In genomic region chr5:15524712-15525111, GRCh38 we compare ENCODE assay signal across 37 cellular contexts. TPM values are rescaled to one million over a fixed set of nuclear protein-coding genes. Genes with fewer than 3 reads are reported as not detected.
"Had no signal": no experiment of that assay in that cellular context is flagged by ENCODE, and none has a peak within 500 bp of the region (broad histone marks: within the 10 kb centered on the region; RNA-seq: fewer than 3 reads in every experiment).

No MANE protein-coding gene starts in this region.

- H3K27me3 Mint-ChIP-seq: activated B cell treated with CpG ODN at 0.5 μM for 24 hours; activated CD4-positive, alpha-beta memory T cell treated with anti-CD3 and anti-CD28 coated beads for 36 hours; activated CD4-positive, alpha-beta T cell treated with anti-CD3 and anti-CD28 coated beads for 36 hours; activated CD4-positive, alpha-beta T cell treated with anti-CD3 and anti-CD28 coated beads, Interleukin-2, amount 10 ng/mL, durations not matched to agents 24 days and 14 days; activated CD8-positive, alpha-beta memory T cell treated with anti-CD3 and anti-CD28 coated beads, Interleukin-2, amount 10 ng/mL, durations not matched to agents 7 days and 5 days; activated naive CD4-positive, alpha-beta T cell treated with anti-CD3 and anti-CD28 coated beads, Interleukin-2, amount 50 U/mL, for 24 hours; activated naive CD8-positive, alpha-beta T cell treated with anti-CD3 and anti-CD28 coated beads for 36 hours; activated naive CD8-positive, alpha-beta T cell treated with anti-CD3 and anti-CD28 coated beads, Interleukin-2, amount 50 U/mL, for 24 hours; dendritic cell treated with granulocyte-macrophage colony-stimulating factor and Interleukin-4, amounts not matched to agents 40 ng/mL and 50 ng/mL, for 4 days; T-helper 17 cell had no signal

- H3K4me1 Mint-ChIP-seq: activated B cell treated with CpG ODN at 0.5 μM for 24 hours; activated CD4-positive, alpha-beta T cell treated with anti-CD3 and anti-CD28 coated beads for 36 hours; activated CD4-positive, alpha-beta T cell treated with anti-CD3 and anti-CD28 coated beads, Interleukin-2, amount 10 ng/mL, durations not matched to agents 24 days and 14 days; activated CD8-positive, alpha-beta memory T cell treated with anti-CD3 and anti-CD28 coated beads, Interleukin-2, amount 10 ng/mL, durations not matched to agents 7 days and 5 days; activated naive CD4-positive, alpha-beta T cell treated with anti-CD3 and anti-CD28 coated beads, Interleukin-2, amount 50 U/mL, for 24 hours; activated naive CD8-positive, alpha-beta T cell treated with anti-CD3 and anti-CD28 coated beads for 36 hours; activated naive CD8-positive, alpha-beta T cell treated with anti-CD3 and anti-CD28 coated beads, Interleukin-2, amount 50 U/mL, for 24 hours; endodermal cell; T-helper 17 cell had no signal

- H3K27ac Mint-ChIP-seq: activated B cell treated with CpG ODN at 0.5 μM for 24 hours; activated CD4-positive, alpha-beta memory T cell treated with anti-CD3 and anti-CD28 coated beads for 36 hours; activated CD4-positive, alpha-beta T cell treated with anti-CD3 and anti-CD28 coated beads for 36 hours; activated CD4-positive, alpha-beta T cell treated with anti-CD3 and anti-CD28 coated beads, Interleukin-2, amount 10 ng/mL, durations not matched to agents 24 days and 14 days; activated CD8-positive, alpha-beta memory T cell treated with anti-CD3 and anti-CD28 coated beads, Interleukin-2, amount 10 ng/mL, durations not matched to agents 7 days and 5 days; activated CD8-positive, alpha-beta T cell treated with anti-CD3 and anti-CD28 coated beads, Interleukin-2, amount 10 ng/mL, durations not matched to agents 7 days and 5 days; activated naive CD4-positive, alpha-beta T cell treated with anti-CD3 and anti-CD28 coated beads for 36 hours; activated naive CD4-positive, alpha-beta T cell treated with anti-CD3 and anti-CD28 coated beads, Interleukin-2, amount 50 U/mL, for 24 hours; activated naive CD8-positive, alpha-beta T cell treated with anti-CD3 and anti-CD28 coated beads for 36 hours; activated naive CD8-positive, alpha-beta T cell treated with anti-CD3 and anti-CD28 coated beads, Interleukin-2, amount 50 U/mL, for 24 hours; activated T-helper 1 cell treated with anti-CD3 and anti-CD28 coated beads, Interleukin-12 subunit alpha, Interleukin-12 subunit beta, Interleukin-2, Interleukin-4 antibody, amounts not matched to agents 30 ng/mL and 10 ng/mL and 1 ng/mL, durations not matched to agents 14 hours and 24 hours and 36 hours; activated T-helper 2 cell treated with anti-CD3 and anti-CD28 coated beads, Interferon-gamma antibody, Interleukin-2, Interleukin-4, amounts not matched to agents 10 μg/mL and 5 μg/mL and 100 μg/mL, durations not matched to agents 14 hours and 24 hours and 36 hours; dendritic cell treated with granulocyte-macrophage colony-stimulating factor and Interleukin-4, amounts not matched to agents 40 ng/mL and 50 ng/mL, for 4 days; endodermal cell; T-helper 17 cell; T-helper 2 cell treated with Interferon-gamma antibody and Interleukin-4, amounts not matched to agents 5 μg/mL and 100 μg/mL, for 36 hours had no signal

- H3K4me3 Mint-ChIP-seq: activated B cell treated with CpG ODN at 0.5 μM for 24 hours; activated CD4-positive, alpha-beta memory T cell treated with anti-CD3 and anti-CD28 coated beads for 36 hours; activated CD4-positive, alpha-beta T cell treated with anti-CD3 and anti-CD28 coated beads for 36 hours; activated CD4-positive, alpha-beta T cell treated with anti-CD3 and anti-CD28 coated beads, Interleukin-2, amount 10 ng/mL, durations not matched to agents 24 days and 14 days; activated CD8-positive, alpha-beta memory T cell treated with anti-CD3 and anti-CD28 coated beads, Interleukin-2, amount 10 ng/mL, durations not matched to agents 7 days and 5 days; activated CD8-positive, alpha-beta T cell treated with anti-CD3 and anti-CD28 coated beads, Interleukin-2, amount 10 ng/mL, durations not matched to agents 7 days and 5 days; activated naive CD4-positive, alpha-beta T cell treated with anti-CD3 and anti-CD28 coated beads for 36 hours; activated naive CD4-positive, alpha-beta T cell treated with anti-CD3 and anti-CD28 coated beads, Interleukin-2, amount 50 U/mL, for 24 hours; activated naive CD8-positive, alpha-beta T cell treated with anti-CD3 and anti-CD28 coated beads for 36 hours; activated naive CD8-positive, alpha-beta T cell treated with anti-CD3 and anti-CD28 coated beads, Interleukin-2, amount 50 U/mL, for 24 hours; activated T-helper 1 cell treated with anti-CD3 and anti-CD28 coated beads, Interleukin-12 subunit alpha, Interleukin-12 subunit beta, Interleukin-2, Interleukin-4 antibody, amounts not matched to agents 30 ng/mL and 10 ng/mL and 1 ng/mL, durations not matched to agents 14 hours and 24 hours and 36 hours; dendritic cell treated with granulocyte-macrophage colony-stimulating factor and Interleukin-4, amounts not matched to agents 40 ng/mL and 50 ng/mL, for 4 days; endodermal cell; T-helper 17 cell; T-helper 2 cell treated with Interferon-gamma antibody and Interleukin-4, amounts not matched to agents 5 μg/mL and 100 μg/mL, for 36 hours had no signal

- H3K4me1 ChIP-seq: body of pancreas, foreskin keratinocyte had no signal

- DNase-seq: activated B cell treated with CpG ODN at 0.5 μM for 24 hours; activated CD4-positive, alpha-beta memory T cell treated with anti-CD3 and anti-CD28 coated beads for 36 hours; activated CD4-positive, alpha-beta T cell treated with anti-CD3 and anti-CD28 coated beads for 36 hours; activated CD4-positive, alpha-beta T cell treated with anti-CD3 and anti-CD28 coated beads, Interleukin-2, amount 10 ng/mL, durations not matched to agents 24 days and 14 days; activated CD8-positive, alpha-beta memory T cell treated with anti-CD3 and anti-CD28 coated beads, Interleukin-2, amount 10 ng/mL, durations not matched to agents 7 days and 5 days; activated CD8-positive, alpha-beta memory T cell treated with anti-CD3 and anti-CD28 coated beads, Interleukin-2, amount 50 U/mL, for 4 hours; activated CD8-positive, alpha-beta T cell treated with anti-CD3 and anti-CD28 coated beads, Interleukin-2, amount 10 ng/mL, durations not matched to agents 7 days and 5 days; activated effector memory CD4-positive, alpha-beta T cell treated with anti-CD3 and anti-CD28 coated beads, Interleukin-2, amount 50 U/mL, for 16 hours; activated naive CD4-positive, alpha-beta T cell treated with anti-CD3 and anti-CD28 coated beads for 36 hours; activated naive CD8-positive, alpha-beta T cell treated with anti-CD3 and anti-CD28 coated beads for 36 hours; activated naive CD8-positive, alpha-beta T cell treated with anti-CD3 and anti-CD28 coated beads, Interleukin-2, amount 50 U/mL, for 24 hours; activated T-cell treated with anti-CD3 and anti-CD28 coated beads, Interleukin-2, amount 50 U/mL, for 1 hour; activated T-cell treated with anti-CD3 and anti-CD28 coated beads, Interleukin-2, amount 50 U/mL, for 48 hours; adrenal gland; amygdala; aorta; body of pancreas; cerebellar nuclear complex; effector memory CD4-positive, alpha-beta T cell; endodermal cell; foreskin keratinocyte; gastrocnemius medialis; heart right ventricle; T-helper 1 cell; T-helper 17 cell; T1000; WERI-Rb-1 had no signal

- ATAC-seq: activated CD4-positive, alpha-beta T cell treated with anti-CD3 and anti-CD28 coated beads for 36 hours; activated CD4-positive, CD25-positive, alpha-beta regulatory T cell treated with anti-CD3 and anti-CD28 coated beads, Interleukin-2, amount 50 U/mL, for 24 hours; activated CD8-positive, alpha-beta memory T cell treated with anti-CD3 and anti-CD28 coated beads, Interleukin-2, amount 10 ng/mL, durations not matched to agents 7 days and 5 days; activated CD8-positive, alpha-beta T cell treated with anti-CD3 and anti-CD28 coated beads, Interleukin-2, amount 10 ng/mL, durations not matched to agents 7 days and 5 days; activated naive CD8-positive, alpha-beta T cell treated with anti-CD3 and anti-CD28 coated beads, Interleukin-2, amount 50 U/mL, for 24 hours; body of pancreas; esophagus mucosa; foreskin keratinocyte; gastrocnemius medialis; heart right ventricle; T-helper 17 cell had no signal

- H3K9me3 ChIP-seq: adrenal gland, body of pancreas, gastrocnemius medialis, heart right ventricle had no signal

- H3K4me3 ChIP-seq: adrenal gland, body of pancreas, coronary artery, dorsolateral prefrontal cortex, gastrocnemius medialis, heart right ventricle had no signal

- H3K36me3 ChIP-seq: adrenal gland, gastrocnemius medialis, WERI-Rb-1 had no signal

- H3K27me3 ChIP-seq: adrenal gland, body of pancreas, dorsolateral prefrontal cortex, foreskin keratinocyte, gastrocnemius medialis, heart right ventricle had no signal

- H3K9me3 Mint-ChIP-seq: activated naive CD4-positive, alpha-beta T cell treated with anti-CD3 and anti-CD28 coated beads, Interleukin-2, amount 50 U/mL, for 24 hours; activated naive CD8-positive, alpha-beta T cell treated with anti-CD3 and anti-CD28 coated beads for 36 hours; activated naive CD8-positive, alpha-beta T cell treated with anti-CD3 and anti-CD28 coated beads, Interleukin-2, amount 50 U/mL, for 24 hours; endodermal cell had no signal

- H3K27ac ChIP-seq: adrenal gland, body of pancreas, coronary artery, dorsolateral prefrontal cortex, foreskin keratinocyte, gastrocnemius medialis, heart right ventricle, WERI-Rb-1 had no signal

- H3K36me3 Mint-ChIP-seq: activated CD4-positive, alpha-beta memory T cell treated with anti-CD3 and anti-CD28 coated beads for 36 hours; activated CD8-positive, alpha-beta memory T cell treated with anti-CD3 and anti-CD28 coated beads, Interleukin-2, amount 10 ng/mL, durations not matched to agents 7 days and 5 days; activated naive CD4-positive, alpha-beta T cell treated with anti-CD3 and anti-CD28 coated beads, Interleukin-2, amount 50 U/mL, for 24 hours; activated naive CD8-positive, alpha-beta T cell treated with anti-CD3 and anti-CD28 coated beads for 36 hours had no signal

RNA-seq across cellular contexts. Expression of gene FBXL7, which starts 24.7 kb away (rescaled TPM):
- total RNA-seq: activated B cell treated with CpG ODN at 0.5 μM for 24 hours; activated CD4-positive, alpha-beta memory T cell treated with anti-CD3 and anti-CD28 coated beads for 36 hours; activated CD4-positive, alpha-beta T cell treated with anti-CD3 and anti-CD28 coated beads for 36 hours; activated CD4-positive, alpha-beta T cell treated with anti-CD3 and anti-CD28 coated beads, Interleukin-2, amount 10 ng/mL, durations not matched to agents 24 days and 14 days; activated CD8-positive, alpha-beta memory T cell treated with anti-CD3 and anti-CD28 coated beads for 36 hours; activated CD8-positive, alpha-beta memory T cell treated with anti-CD3 and anti-CD28 coated beads, Interleukin-2, amount 10 ng/mL, durations not matched to agents 7 days and 5 days; activated CD8-positive, alpha-beta T cell treated with anti-CD3 and anti-CD28 coated beads, Interleukin-2, amount 10 ng/mL, durations not matched to agents 7 days and 5 days; activated naive CD4-positive, alpha-beta T cell treated with anti-CD3 and anti-CD28 coated beads for 36 hours; activated naive CD8-positive, alpha-beta T cell treated with anti-CD3 and anti-CD28 coated beads for 36 hours; activated T-helper 1 cell treated with anti-CD3 and anti-CD28 coated beads, Interleukin-12 subunit alpha, Interleukin-12 subunit beta, Interleukin-2, Interleukin-4 antibody, amounts not matched to agents 30 ng/mL and 10 ng/mL and 1 ng/mL, durations not matched to agents 14 hours and 24 hours and 36 hours; activated T-helper 2 cell treated with anti-CD3 and anti-CD28 coated beads, Interferon-gamma antibody, Interleukin-2, Interleukin-4, amounts not matched to agents 10 μg/mL and 5 μg/mL and 100 μg/mL, durations not matched to agents 14 hours and 24 hours and 36 hours; T-helper 17 cell had no signal
